36 cellular contexts compared by ENCODE assay signal in the genomic region with DNA sequence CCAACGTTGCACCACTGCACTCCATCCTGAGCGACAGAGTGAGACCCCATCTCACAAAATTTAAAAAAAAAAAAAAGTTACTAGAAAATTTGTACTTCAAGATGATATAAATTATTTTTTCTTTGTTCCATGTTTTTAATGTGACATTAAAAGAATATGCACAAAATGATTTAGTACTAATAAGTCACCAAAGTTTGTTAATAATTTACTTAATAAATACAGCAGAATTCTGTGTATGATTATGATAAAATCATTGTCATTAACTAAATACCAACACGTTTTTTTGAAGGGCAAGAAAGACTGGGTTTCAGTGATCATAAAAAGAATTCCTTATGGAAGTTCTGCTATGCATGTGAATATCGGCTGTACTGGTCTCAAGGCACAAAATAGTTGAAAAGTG. TPM values are rescaled to one million over a fixed set of nuclear protein-coding genes. Genes with fewer than 3 reads are reported as not detected.
DNase-seq lines count a peak whose midpoint lies in the region; ATAC-seq, FAIRE-seq and TF ChIP-seq lines count a peak whose summit lies in the region.
"Had no signal": no experiment of that assay in that cellular context is flagged by ENCODE, and none has a peak within 500 bp of the region (broad histone marks: within the 10 kb centered on the region; RNA-seq: fewer than 3 reads in every experiment).

No MANE protein-coding gene starts in this region.

- H4K20me1 ChIP-seq in K562 (replicated peaks; ENCODE audit: control insufficient read depth, insufficient read depth, low read length), result no peaks in the 10 kb centered on the region

- CTCF ChIA-PET in K562 (lab: Yijun Ruan, JAX; ENCODE audit: low intra/inter-chr PET ratio), result no interaction called here
- CTCF ChIA-PET in activated CD8-positive, alpha-beta T cell treated with anti-CD3 and anti-CD28 coated beads, Interleukin-2, amount 10 ng/mL, durations not matched to agents 7 days and 5 days (lab: Charles Lee), result no interaction called here

- TF ChIP-seq POLR2A in K562 (conservative IDR thresholded peaks at IDR 0.05), result no peak
- TF ChIP-seq POLR2A in transverse colon (IDR thresholded peaks at IDR 0.05), result no peak

- no peak overlapping the region for H3K9ac ChIP-seq in K562 (ENCODE audit: insufficient read depth in 1 of 2, low read depth in 2 of 2, low read length in 2 of 2)
- no peak overlapping the region for H3K9ac ChIP-seq in kidney (ENCODE audit: low read length in 2 of 2)
- H3K9ac ChIP-seq: BLaER1; BLaER1 treated with 17β-estradiol and CSF1 and Interleukin-3, amounts not matched to agents 10 nM and 100 nM had no signal

- H3K9me3 Mint-ChIP-seq in activated CD8-positive, alpha-beta T cell treated with anti-CD3 and anti-CD28 coated beads, Interleukin-2, amount 10 ng/mL, durations not matched to agents 7 days and 5 days (ENCODE audit: insufficient read depth), result no peaks in the 10 kb centered on the region
- H3K9me3 Mint-ChIP-seq: CD14-positive monocyte; CD4-positive, alpha-beta memory T cell; CD4-positive, alpha-beta T cell; CD4-positive, CD25-positive, alpha-beta regulatory T cell; CD8-positive, alpha-beta memory T cell; CD8-positive, alpha-beta T cell had no signal

- H3K36me3 ChIP-seq in K562 (ENCODE audit: control insufficient read depth, insufficient read depth, low read length), result peaks cover 82% of the 10 kb centered on the region
- peaks cover 2 to 9% of the 10 kb centered on the region in 2 donors for H3K36me3 ChIP-seq in kidney (ENCODE audit: control insufficient read depth in 1 of 2, insufficient read depth in 2 of 2, low read length in 2 of 2)
- peaks cover 0 to 49% (median 23%) of the 10 kb centered on the region in 4 donors for H3K36me3 ChIP-seq in transverse colon
- H3K36me3 ChIP-seq in MG63, result peaks cover 44% of the 10 kb centered on the region

- H3K27ac ChIP-seq in K562 (ENCODE audit: extremely low read depth, low read depth, low read length) (no peak overlapping the region), kidney (ENCODE audit: low read depth in 2 of 2, low read length in 2 of 2) (no peak overlapping the region), transverse colon (no peak overlapping the region)
- H3K27ac ChIP-seq: 22Rv1; A549; BLaER1; BLaER1 treated with 17β-estradiol and CSF1 and Interleukin-3, amounts not matched to agents 10 nM and 100 nM; C4-2B had no signal

- POLR2A ChIA-PET in K562 (lab: Yijun Ruan, JAX), result interaction anchor here (0.6 kb wide), 1 partner anchor 11 kb away, joined by 3 read pairs; no protein-coding TSS in a partner anchor
- POLR2A ChIA-PET in activated CD8-positive, alpha-beta T cell treated with anti-CD3 and anti-CD28 coated beads, Interleukin-2, amount 10 ng/mL, durations not matched to agents 7 days and 5 days (lab: Charles Lee), result interaction anchor here (0.6 kb wide), 1 partner anchor 22 kb away, joined by 3 read pairs; no protein-coding TSS in a partner anchor

- peaks cover 41% of the 10 kb centered on the region for H3K36me3 Mint-ChIP-seq in activated CD8-positive, alpha-beta T cell treated with anti-CD3 and anti-CD28 coated beads, Interleukin-2, amount 10 ng/mL, durations not matched to agents 7 days and 5 days (ENCODE audit: low read depth)

- H3K4me1 ChIP-seq in K562 (replicated peaks in 1 of 2; ENCODE audit: control insufficient read depth in 2 of 2, insufficient read depth in 2 of 2, low read length in 2 of 2) (no peaks in the 10 kb centered on the region), kidney (ENCODE audit: control insufficient read depth in 1 of 2, insufficient read depth in 1 of 2, low read depth in 1 of 2, low read length in 2 of 2) (peaks cover 0 to 2% of the 10 kb centered on the region in 2 donors), transverse colon (no peaks in the 10 kb centered on the region)
- H3K4me1 ChIP-seq: A549; BE2C; BLaER1; BLaER1 treated with 17β-estradiol and CSF1 and Interleukin-3, amounts not matched to agents 10 nM and 100 nM; Caco-2 had no signal

- FAIRE-seq in A204.1 (lab: Jason Lieb, UNC) (peak; percentile 43), K562 (lab: Jason Lieb, UNC) (no peak), islet of Langerhans (lab: Jason Lieb, UNC) (peak; percentile 91), kidney (lab: Jason Lieb, UNC) (peak; percentile 84)
- FAIRE-seq: A549, D721Med had no signal

- no peaks in the 10 kb centered on the region for H3K27me3 Mint-ChIP-seq in activated CD8-positive, alpha-beta T cell treated with anti-CD3 and anti-CD28 coated beads, Interleukin-2, amount 10 ng/mL, durations not matched to agents 7 days and 5 days (ENCODE audit: low read depth)
- H3K27me3 Mint-ChIP-seq: B cell; CD4-positive, alpha-beta memory T cell; CD4-positive, alpha-beta T cell; CD4-positive, CD25-positive, alpha-beta regulatory T cell; CD8-positive, alpha-beta memory T cell had no signal

- no peak for ATAC-seq in K562
- ATAC-seq in activated CD8-positive, alpha-beta T cell treated with anti-CD3 and anti-CD28 coated beads, Interleukin-2, amount 10 ng/mL, durations not matched to agents 7 days and 5 days, result no peak
- ATAC-seq: A549; CD8-positive, alpha-beta T cell had no signal

- no TSS peak for BruUV-seq in K562 (replicated peaks; lab: Mats Ljungman, UMichigan)

- TF ChIP-seq EP300 in K562 (IDR thresholded peaks at IDR 0.05; ENCODE audit: low read length) (no peak), transverse colon (IDR thresholded peaks at IDR 0.05; ENCODE audit: low read depth) (no peak)

- H2AFZ ChIP-seq in K562 (ENCODE audit: low read depth, low read length), result no peak overlapping the region

- no peak for TF ChIP-seq CTCF in K562 (IDR thresholded peaks at IDR 0.05 in 2 of 3, conservative IDR thresholded peaks at IDR 0.05 in 1 of 3; ENCODE audit: insufficient read depth in 2 of 3, low read depth in 1 of 3, low read length in 3 of 3)
- no peak for TF ChIP-seq CTCF in kidney (IDR thresholded peaks at IDR 0.05; ENCODE audit: borderline replicate concordance, extremely low read depth, insufficient read depth)
- no peak for TF ChIP-seq CTCF in transverse colon (IDR thresholded peaks at IDR 0.05)

- H3K4me3 ChIP-seq in K562 (no peak overlapping the region), kidney (ENCODE audit: low read length in 2 of 2) (no peak overlapping the region), transverse colon (no peak overlapping the region), MG63 (no peak overlapping the region)
- H3K4me3 ChIP-seq: A549; BLaER1; BLaER1 treated with 17β-estradiol and CSF1 and Interleukin-3, amounts not matched to agents 10 nM and 100 nM had no signal

- DNase-seq in K562 (ENCODE audit: extremely low read depth in 1 of 4, low spot score in 3 of 4) (no peak), kidney (no peak), transverse colon (no peak), MG63 (no peak), NCI-H1092 (lab: John Stamatoyannopoulos, UW) (no peak)
- no peak for DNase-seq in activated CD8-positive, alpha-beta T cell treated with anti-CD3 and anti-CD28 coated beads, Interleukin-2, amount 10 ng/mL, durations not matched to agents 7 days and 5 days
- DNase-seq: 8988T; ACHN; AML-193; BE2C; C1 segment of cervical spinal cord; Caco-2; Calu3; CD4-positive, alpha-beta memory T cell; CD4-positive, alpha-beta T cell; CD4-positive, CD25-positive, alpha-beta regulatory T cell; CD8-positive, alpha-beta memory T cell; CD8-positive, alpha-beta T cell; COR-L47; DMS 273 treated with DMSO at 0.1 percent for 48 hours; DMS153; DMS53; DMS79; DMS79 treated with DMSO at 0.1 percent for 48 hours; DND-41; EL had no signal

- H3K4me1 Mint-ChIP-seq in activated CD8-positive, alpha-beta T cell treated with anti-CD3 and anti-CD28 coated beads, Interleukin-2, amount 10 ng/mL, durations not matched to agents 7 days and 5 days (ENCODE audit: low read depth), result peaks cover 1% of the 10 kb centered on the region
- H3K4me1 Mint-ChIP-seq: B cell, CD14-positive monocyte had no signal

- in situ Hi-C loops in K562 (cut with MboI), result no loop called here
- in situ Hi-C loops in transverse colon (cut with MboI; ENCODE audit: low pct_ligation_motif_present in 1 of 4, low pct_unique_long_range_greater_than_20kb in 1 of 4, low sequenced_read_pairs in 3 of 4), result loop anchor here in 2 of 4 donors (25.0 kb wide), 1 partner anchor 237 kb away; no protein-coding TSS in a partner anchor

- no peak overlapping the region for H3K27ac Mint-ChIP-seq in activated CD8-positive, alpha-beta T cell treated with anti-CD3 and anti-CD28 coated beads, Interleukin-2, amount 10 ng/mL, durations not matched to agents 7 days and 5 days
- H3K27ac Mint-ChIP-seq: B cell; CD14-positive monocyte; CD4-positive, alpha-beta memory T cell; CD4-positive, alpha-beta T cell; CD8-positive, alpha-beta memory T cell; CD8-positive, alpha-beta T cell had no signal

- no peak overlapping the region for H3K4me3 Mint-ChIP-seq in activated CD8-positive, alpha-beta T cell treated with anti-CD3 and anti-CD28 coated beads, Interleukin-2, amount 10 ng/mL, durations not matched to agents 7 days and 5 days
- H3K4me3 Mint-ChIP-seq: B cell; CD14-positive monocyte; CD4-positive, alpha-beta memory T cell; CD4-positive, alpha-beta T cell; CD4-positive, CD25-positive, alpha-beta regulatory T cell; CD8-positive, alpha-beta memory T cell; CD8-positive, alpha-beta T cell had no signal

- H3K9me3 ChIP-seq in K562 (replicated peaks; ENCODE audit: control insufficient read depth, insufficient read depth, low read depth, low read length) (no peaks in the 10 kb centered on the region), kidney (ENCODE audit: control insufficient read depth in 1 of 2, low read length in 2 of 2) (no peaks in the 10 kb centered on the region), transverse colon (no peaks in the 10 kb centered on the region), MG63 (no peaks in the 10 kb centered on the region)
- H3K9me3 ChIP-seq: A549; BE2C; BLaER1; BLaER1 treated with 17β-estradiol and CSF1 and Interleukin-3, amounts not matched to agents 10 nM and 100 nM; Caco-2 had no signal

- 77% methylated on average over 4 of the region's 4 CpGs for WGBS in K562 (ENCODE audit: insufficient coverage, low coverage, missing lambda C conversion rate)
- WGBS in transverse colon (ENCODE audit: low coverage in 1 of 2), 2 donors, result 82 to 88% methylated on average over 4 of the region's 4 CpGs

- no peak overlapping the region for H3K4me2 ChIP-seq in K562 (ENCODE audit: insufficient read depth, low read length)
- H3K4me2 ChIP-seq: A549; BLaER1; BLaER1 treated with 17β-estradiol and CSF1 and Interleukin-3, amounts not matched to agents 10 nM and 100 nM had no signal

- H3K79me2 ChIP-seq in K562 (ENCODE audit: control insufficient read depth, insufficient read depth, low read length), result 0 out of 3 replicates have a peak, but pooled peaks cover 1% of the 10 kb centered on the region

- H3K27me3 ChIP-seq in K562 (ENCODE audit: control insufficient read depth in 2 of 2, insufficient read depth in 2 of 2, low read length in 2 of 2) (no peaks in the 10 kb centered on the region), transverse colon (no peaks in the 10 kb centered on the region), MG63 (no peaks in the 10 kb centered on the region)
- H3K27me3 ChIP-seq: BE2C; BLaER1; BLaER1 treated with 17β-estradiol and CSF1 and Interleukin-3, amounts not matched to agents 10 nM and 100 nM had no signal

- no peaks in the 10 kb centered on the region for H3K9me1 ChIP-seq in K562 (ENCODE audit: control insufficient read depth, insufficient read depth, low read length)

- TF ChIP-seq RAD21 in K562 (CRISPR knock-in tag; conservative IDR thresholded peaks at IDR 0.05 in 1 of 2, IDR thresholded peaks at IDR 0.05 in 1 of 2), result no peak

- intact Hi-C loops in K562 (cut with micrococcal nuclease), result no loop called here
- intact Hi-C loops in kidney (cut with DNase I), result no loop called here
- intact Hi-C loops in transverse colon (cut with DNase I; ENCODE audit: low total_unique reads), result no loop called here

RNA-seq across cellular contexts. Expression of gene GOPC, which starts 28.1 kb away (rescaled TPM):
- 7.2 and 21.1 TPM in 2 replicates for total RNA-seq in K562 (2011; cell fraction: chromatin; rRNA removed; ENCODE audit: low replicate concordance)
- 5.7 and 7.8 TPM in 2 replicates for total RNA-seq in K562 (2011; cell fraction: nucleolus; rRNA removed)
- 10.5 and 16.4 TPM in 2 replicates for total RNA-seq in K562 (2011; cell fraction: nucleoplasm; rRNA removed)
- total RNA-seq in K562 (2014; rRNA removed) (21.1 and 22.1 TPM in 2 replicates), K562 (2014; rRNA removed; fragmentation: Illumina TruSeq; extraction: Trizol) (32.2 and 35.0 TPM in 2 replicates), K562 (2015; rRNA removed; fragmentation: Illumina TruSeq; extraction: Trizol) (27.0 and 28.7 TPM in 2 replicates), K562 (2021) (24.0 and 25.6 TPM in 2 replicates), kidney (21.4 TPM), transverse colon (10 to 100 TPM; 18.3 to 39.9 (median 29.5) TPM)
- polyA plus RNA-seq in K562 (2011; rRNA removed) (17.0 and 28.8 TPM in 2 replicates), K562 (2014; fragmentation: Illumina TruSeq; extraction: Trizol) (21.8 and 27.0 TPM in 2 replicates), K562 (2014; fragmentation: Nextera tagmentation; extraction: Ambion mirVana) (10 to 100 TPM in 1 of 2 experiments, 1 to 10 TPM in 1; 10.0 to 12.2 TPM), K562 (2014; rRNA removed) (24.2 and 27.3 TPM in 2 replicates), kidney (ENCODE audit: insufficient read depth, low read depth, low replicate concordance) (12.5 TPM)
- 5.2 and 7.1 TPM in 2 replicates for polyA plus RNA-seq in K562 (2011; cell fraction: cytosol; rRNA removed)
- polyA plus RNA-seq in K562 (2011; cell fraction: nucleus; rRNA removed), result 16.7 and 19.5 TPM in 2 replicates
- 15.0 and 20.3 TPM in 2 replicates for polyA plus RNA-seq in K562 (2012)
- polyA minus RNA-seq in K562 (2011; rRNA and poly(A)+ RNA removed), result 23.5 and 27.5 TPM in 2 replicates
- 11.5 and 13.2 TPM in 2 replicates for polyA minus RNA-seq in K562 (2011; cell fraction: cytosol; rRNA and poly(A)+ RNA removed)
- polyA minus RNA-seq in K562 (2011; cell fraction: nucleus; rRNA and poly(A)+ RNA removed), result 18.0 and 23.9 TPM in 2 replicates
- 15.4 and 18.5 TPM in 2 replicates for total RNA-seq in MG63 (2014; rRNA removed; shearing (Covaris generic); ENCODE audit: low replicate concordance)
- total RNA-seq in activated CD8-positive, alpha-beta T cell treated with anti-CD3 and anti-CD28 coated beads, Interleukin-2, amount 10 ng/mL, durations not matched to agents 7 days and 5 days, result 10 to 100 TPM; 23.3 to 23.4 TPM
